In genomic region chr4:6019316-6020263, GRCh38 we compare ENCODE assay signal across 1 cellular context.
TF ChIP-seq lines count a peak whose summit lies in the region.

No MANE protein-coding gene starts in this region.

TF ChIP-seq in GM23338, 12 proteins besides CTCF, POLR2A, EP300 and RAD21 (continued from another document):
- no peak for TF ChIP-seq ETS1 (IDR thresholded peaks at IDR 0.05)
